ENCODE assay signal across 1 cellular context in the genomic region with DNA sequence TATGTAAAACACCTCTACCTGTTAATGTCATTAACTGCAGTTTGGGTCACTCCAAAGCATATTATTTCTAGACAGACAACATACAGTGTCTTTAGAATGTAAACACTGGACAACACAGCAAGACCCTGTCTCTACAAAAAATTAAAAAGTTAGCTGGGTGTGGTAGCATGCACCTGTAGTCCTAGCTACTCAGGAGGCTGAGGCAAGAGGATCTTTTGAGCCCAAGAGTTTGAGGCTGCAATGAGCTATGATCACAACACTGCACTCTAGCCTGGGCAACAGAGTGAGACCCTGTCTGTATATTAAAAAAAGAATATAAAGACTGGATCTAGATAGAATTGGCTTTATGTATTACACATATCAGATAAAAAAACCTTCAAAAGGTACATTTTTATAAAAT.
TF ChIP-seq lines count a peak whose summit lies in the region.

No MANE protein-coding gene starts in this region.

TF ChIP-seq in GM12878, 131 proteins besides CTCF, POLR2A, EP300 and RAD21:
- TF ChIP-seq, protein P1, sequence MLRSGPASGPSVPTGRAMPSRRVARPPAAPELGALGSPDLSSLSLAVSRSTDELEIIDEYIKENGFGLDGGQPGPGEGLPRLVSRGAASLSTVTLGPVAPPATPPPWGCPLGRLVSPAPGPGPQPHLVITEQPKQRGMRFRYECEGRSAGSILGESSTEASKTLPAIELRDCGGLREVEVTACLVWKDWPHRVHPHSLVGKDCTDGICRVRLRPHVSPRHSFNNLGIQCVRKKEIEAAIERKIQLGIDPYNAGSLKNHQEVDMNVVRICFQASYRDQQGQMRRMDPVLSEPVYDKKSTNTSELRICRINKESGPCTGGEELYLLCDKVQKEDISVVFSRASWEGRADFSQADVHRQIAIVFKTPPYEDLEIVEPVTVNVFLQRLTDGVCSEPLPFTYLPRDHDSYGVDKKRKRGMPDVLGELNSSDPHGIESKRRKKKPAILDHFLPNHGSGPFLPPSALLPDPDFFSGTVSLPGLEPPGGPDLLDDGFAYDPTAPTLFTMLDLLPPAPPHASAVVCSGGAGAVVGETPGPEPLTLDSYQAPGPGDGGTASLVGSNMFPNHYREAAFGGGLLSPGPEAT (IDR thresholded peaks at IDR 0.05; ENCODE audit: low read depth): no peak
